In the genomic region with DNA sequence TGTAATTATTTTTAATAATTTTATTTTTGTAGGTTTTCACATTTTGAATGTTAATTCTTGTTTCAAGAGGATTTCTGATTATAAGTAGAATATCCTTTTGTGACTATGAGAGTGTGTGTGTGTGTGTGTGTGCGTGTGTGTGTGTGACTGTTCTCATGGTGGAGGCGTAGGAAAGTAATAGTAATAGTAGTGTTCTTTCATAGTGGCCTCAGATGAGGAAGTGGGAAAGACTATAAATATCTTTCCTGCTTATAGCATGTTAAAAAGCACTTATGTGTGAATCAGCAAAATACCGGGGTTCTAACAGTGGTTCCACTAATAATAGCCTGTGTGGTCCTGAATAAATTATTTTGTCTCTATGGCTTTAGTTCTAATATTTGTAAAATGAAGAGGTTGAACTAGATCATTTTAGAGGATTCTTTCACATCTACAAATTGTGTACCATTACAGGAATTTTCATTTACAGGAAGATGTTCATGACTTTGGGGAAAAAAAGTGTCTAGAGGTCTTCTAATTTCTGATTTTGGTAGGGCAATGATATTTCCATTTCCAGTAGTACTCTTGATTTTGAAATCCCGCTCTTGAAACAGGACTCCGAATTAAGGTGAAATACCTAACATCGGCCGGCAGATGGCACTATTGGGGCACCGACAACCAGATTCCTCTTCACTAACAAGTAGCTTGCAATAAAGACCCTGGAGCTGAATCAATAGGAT, we compare ENCODE assay signal across 1 cellular context.
TF ChIP-seq lines count a peak whose summit lies in the region.

No MANE protein-coding gene starts in this region.

TF ChIP-seq in H1, 55 proteins besides CTCF, POLR2A, EP300 and RAD21:
- TF ChIP-seq HDAC2 (IDR thresholded peaks at IDR 0.05; ENCODE audit: borderline replicate concordance in 1 of 2, low read depth in 2 of 2, low read length in 2 of 2), result no peak
- TF ChIP-seq, protein P1, sequence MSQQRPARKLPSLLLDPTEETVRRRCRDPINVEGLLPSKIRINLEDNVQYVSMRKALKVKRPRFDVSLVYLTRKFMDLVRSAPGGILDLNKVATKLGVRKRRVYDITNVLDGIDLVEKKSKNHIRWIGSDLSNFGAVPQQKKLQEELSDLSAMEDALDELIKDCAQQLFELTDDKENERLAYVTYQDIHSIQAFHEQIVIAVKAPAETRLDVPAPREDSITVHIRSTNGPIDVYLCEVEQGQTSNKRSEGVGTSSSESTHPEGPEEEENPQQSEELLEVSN (IDR thresholded peaks at IDR 0.05), result no peak
- TF ChIP-seq EGR1 (IDR thresholded peaks at IDR 0.05; ENCODE audit: borderline replicate concordance, low read depth, low read length), result no peak
- no peak for TF ChIP-seq JUN (IDR thresholded peaks at IDR 0.05; ENCODE audit: low read depth, low read length)
- no peak for TF ChIP-seq ASH2L (IDR thresholded peaks at IDR 0.05; ENCODE audit: low read length)
- TF ChIP-seq, protein P2, sequence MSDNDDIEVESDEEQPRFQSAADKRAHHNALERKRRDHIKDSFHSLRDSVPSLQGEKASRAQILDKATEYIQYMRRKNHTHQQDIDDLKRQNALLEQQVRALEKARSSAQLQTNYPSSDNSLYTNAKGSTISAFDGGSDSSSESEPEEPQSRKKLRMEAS (IDR thresholded peaks at IDR 0.05), result no peak
- no peak for TF ChIP-seq MAFK (IDR thresholded peaks at IDR 0.05; ENCODE audit: low read depth, low read length)
- TF ChIP-seq EZH2 (IDR thresholded peaks at IDR 0.05; ENCODE audit: low read depth, low read length, severe bottlenecking), result no peak
- no peak for TF ChIP-seq ZNF274 (IDR thresholded peaks at IDR 0.05; ENCODE audit: borderline replicate concordance, extremely low read depth, low read length)
- TF ChIP-seq SIRT6 (IDR thresholded peaks at IDR 0.05; ENCODE audit: low read length), result no peak
- TF ChIP-seq, protein P3, sequence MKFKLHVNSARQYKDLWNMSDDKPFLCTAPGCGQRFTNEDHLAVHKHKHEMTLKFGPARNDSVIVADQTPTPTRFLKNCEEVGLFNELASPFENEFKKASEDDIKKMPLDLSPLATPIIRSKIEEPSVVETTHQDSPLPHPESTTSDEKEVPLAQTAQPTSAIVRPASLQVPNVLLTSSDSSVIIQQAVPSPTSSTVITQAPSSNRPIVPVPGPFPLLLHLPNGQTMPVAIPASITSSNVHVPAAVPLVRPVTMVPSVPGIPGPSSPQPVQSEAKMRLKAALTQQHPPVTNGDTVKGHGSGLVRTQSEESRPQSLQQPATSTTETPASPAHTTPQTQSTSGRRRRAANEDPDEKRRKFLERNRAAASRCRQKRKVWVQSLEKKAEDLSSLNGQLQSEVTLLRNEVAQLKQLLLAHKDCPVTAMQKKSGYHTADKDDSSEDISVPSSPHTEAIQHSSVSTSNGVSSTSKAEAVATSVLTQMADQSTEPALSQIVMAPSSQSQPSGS (IDR thresholded peaks at IDR 0.05; ENCODE audit: low read length), result no peak
- TF ChIP-seq BACH1 (IDR thresholded peaks at IDR 0.05; ENCODE audit: low read length), result no peak
- TF ChIP-seq CHD1 (IDR thresholded peaks at IDR 0.05; ENCODE audit: low read depth, low read length), result no peak
- TF ChIP-seq SP2 (IDR thresholded peaks at IDR 0.05; ENCODE audit: low read length), result no peak
- TF ChIP-seq BRCA1 (IDR thresholded peaks at IDR 0.05; ENCODE audit: low read depth, low read length), result no peak
- no peak for TF ChIP-seq RNF2 (IDR thresholded peaks at IDR 0.05; ENCODE audit: borderline replicate concordance, low read depth, low read length, missing control alignments, poor library complexity, severe bottlenecking)
- no peak for TF ChIP-seq NANOG (IDR thresholded peaks at IDR 0.05; ENCODE audit: insufficient read depth, low read depth, low read length, poor library complexity, severe bottlenecking)
- no peak for TF ChIP-seq KDM1A (IDR thresholded peaks at IDR 0.05; ENCODE audit: borderline replicate concordance, low read length)
